In the genomic region with DNA sequence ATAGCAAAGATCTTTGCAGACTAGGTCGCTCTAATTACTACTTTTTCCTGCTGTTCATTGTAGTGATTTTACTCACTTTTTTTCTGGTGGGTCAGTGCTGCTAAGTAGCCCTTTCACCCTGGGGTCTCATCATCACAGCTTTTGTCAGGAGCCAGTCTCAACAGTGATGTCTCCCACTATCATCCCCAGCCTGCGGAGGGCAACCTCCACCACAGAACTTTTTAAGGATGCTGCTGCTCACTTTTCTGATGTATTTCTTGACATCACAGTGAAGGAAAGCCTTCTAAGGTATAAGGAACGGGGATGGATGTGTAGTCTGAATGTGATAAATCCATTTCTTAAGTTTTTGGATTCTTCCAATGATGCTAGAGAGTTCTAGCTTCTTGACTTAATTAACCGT, we compare ENCODE assay signal across 10 cellular contexts.
DNase-seq lines count a peak whose midpoint lies in the region; ATAC-seq, FAIRE-seq and TF ChIP-seq lines count a peak whose summit lies in the region.
"Had no signal": no experiment of that assay in that cellular context is flagged by ENCODE, and none has a peak within 500 bp of the region (broad histone marks: within the 10 kb centered on the region; RNA-seq: fewer than 3 reads in every experiment).

No MANE protein-coding gene starts in this region.

- H3K4me3 ChIP-seq in AG09309 (ENCODE audit: control insufficient read depth, low read depth, low read length): no peak overlapping the region
- H3K4me3 ChIP-seq in small intestine (ENCODE audit: low read depth in 1 of 2, low read length in 2 of 2): no peak overlapping the region

- no peak for DNase-seq in AG09309 (ENCODE audit: low read depth)
- DNase-seq in RKO (ENCODE audit: low spot score): peak; percentile 44
- DNase-seq in globus pallidus (ENCODE audit: low spot score): peak; percentile 30
- DNase-seq in NCI-H526 treated with DMSO at 0.1 percent for 48 hours (lab: John Stamatoyannopoulos, UW): no peak
- DNase-seq in small intestine: no peak
- DNase-seq: NCI-H2081 had no signal

- no peak for FAIRE-seq in small intestine (lab: Jason Lieb, UNC)
- FAIRE-seq: islet of Langerhans had no signal

- H3K36me3 ChIP-seq in small intestine (ENCODE audit: control insufficient read depth in 2 of 2, insufficient read depth in 2 of 2, low read length in 2 of 2): no peaks in the 10 kb centered on the region

- no peaks in the 10 kb centered on the region for H3K9me3 ChIP-seq in small intestine (ENCODE audit: control insufficient read depth, low read depth)

- no peaks in the 10 kb centered on the region for H3K4me1 ChIP-seq in small intestine (ENCODE audit: control insufficient read depth in 2 of 2, insufficient read depth in 1 of 2, low read depth in 1 of 2, low read length in 1 of 2)

- 76 to 80% (median 80%) methylated on average over 4 of the region's 4 CpGs for WGBS in small intestine, 3 donors

- H3K27ac ChIP-seq in small intestine (ENCODE audit: low read depth in 1 of 2, low read length in 1 of 2): no peak overlapping the region

- no peaks in the 10 kb centered on the region for H3K27me3 ChIP-seq in small intestine (ENCODE audit: control insufficient read depth in 2 of 2, insufficient read depth in 2 of 2, low read length in 2 of 2)

- TF ChIP-seq CTCF in AG09309 (IDR thresholded peaks at IDR 0.05; ENCODE audit: control insufficient read depth, insufficient read depth, low read depth, low read length, missing control alignments): peak; percentile 53
- peak; percentile 47; the same call in 1 of the 2 replicates for TF ChIP-seq CTCF in GM12874 (IDR thresholded peaks at IDR 0.05; ENCODE audit: insufficient read depth, low read depth, low read length)

- ATAC-seq in HG03175 (IDR thresholded peaks at IDR 0.05; ENCODE audit: unreplicated experiment) (no peak), HG03439 (IDR thresholded peaks at IDR 0.05; ENCODE audit: unreplicated experiment) (no peak)

Comparison
In these comparisons a context has a peak if more than half of its experiments do, and no peak if none do; other contexts are left out.
1. DNase-seq: peak in RKO (single experiment) and globus pallidus (single experiment); none in AG09309 (single experiment), NCI-H526 treated with DMSO at 0.1 percent for 48 hours (single experiment) and small intestine (single experiment).